In genomic region chr15:73908030-73908821, GRCh38 we compare ENCODE assay signal across 9 cellular contexts. TPM values are rescaled to one million over a fixed set of nuclear protein-coding genes. Genes with fewer than 3 reads are reported as not detected.
A peak's percentile ranks its signal among the peaks of the same experiment; 100 is the strongest.
DNase-seq lines count a peak whose midpoint lies in the region; ATAC-seq, FAIRE-seq and TF ChIP-seq lines count a peak whose summit lies in the region.
"Had no signal": no experiment of that assay in that cellular context is flagged by ENCODE, and none has a peak within 500 bp of the region (broad histone marks: within the 10 kb centered on the region; RNA-seq: fewer than 3 reads in every experiment).

No MANE protein-coding gene starts in this region.

- H4K20me1 ChIP-seq in SK-N-SH (ENCODE audit: insufficient read depth), result no peaks in the 10 kb centered on the region

- H3K27ac ChIP-seq in A673 (ENCODE audit: low read depth, low read length, poor library complexity, severe bottlenecking) (no peak overlapping the region), SK-N-SH (ENCODE audit: low read depth in 2 of 2, low read length in 1 of 2) (no peak overlapping the region)

- ATAC-seq in GM18505 (IDR thresholded peaks at IDR 0.05; ENCODE audit: unreplicated experiment), result peak; percentile 66

- FAIRE-seq in urothelium cell line (lab: Jason Lieb, UNC), result peak; percentile 44

- no peak overlapping the region for H3K4me3 ChIP-seq in A673 (ENCODE audit: low read depth, low read length, poor library complexity, severe bottlenecking)
- H3K4me3 ChIP-seq in SK-N-SH (ENCODE audit: low read depth in 2 of 2, low read length in 1 of 2), result no peak overlapping the region; a peak in 1 of 4 replicates

- no peaks in the 10 kb centered on the region for H3K9me2 ChIP-seq in SK-N-SH

- peak; percentile 78 for DNase-seq in A673 (ENCODE audit: low spot score)
- peak; percentile 49 for DNase-seq in LHCN-M2 (ENCODE audit: low read depth)
- peak; percentile 86 for DNase-seq in SK-N-SH
- DNase-seq in activated naive CD4-positive, alpha-beta T cell treated with Interleukin-2 at 50 U/mL for 16 hours, result peak; percentile 79
- peak; percentile 58 to 91 (median 83) for DNase-seq in head of caudate nucleus
- DNase-seq in posterior vena cava (ENCODE audit: low spot score), result peak; percentile 95
- DNase-seq in urothelium cell line (ENCODE audit: low spot score), result peak; percentile 65

- H3K9ac ChIP-seq in SK-N-SH, result no peak overlapping the region

- BruUV-seq in A673 (replicated peaks; lab: Mats Ljungman, UMichigan), result no TSS peak

- H3K9me3 ChIP-seq in A673 (ENCODE audit: low read depth, low read length, poor library complexity, severe bottlenecking), result no peaks in the 10 kb centered on the region
- H3K9me3 ChIP-seq in SK-N-SH, result no peaks in the 10 kb centered on the region

- H3K27me3 ChIP-seq in A673 (replicated peaks; ENCODE audit: insufficient read depth, low read depth, low read length, poor library complexity) (no peaks in the 10 kb centered on the region), SK-N-SH (ENCODE audit: insufficient read depth) (no peaks in the 10 kb centered on the region)

- intact Hi-C loops in A673 (cut with micrococcal nuclease; ENCODE audit: unreplicated experiment), result loop anchor here (2.0 to 5.0 kb wide), 2 partner anchors 33 to 601 kb away; no protein-coding TSS in a partner anchor
- intact Hi-C loops in head of caudate nucleus (cut with DNase I), result no loop called here
- intact Hi-C loops in posterior vena cava (cut with DNase I), result no loop called here

- no peak for TF ChIP-seq EP300 in SK-N-SH (IDR thresholded peaks at IDR 0.05; ENCODE audit: borderline replicate concordance in 1 of 2, low read depth in 1 of 2, low read length in 1 of 2)

- CTCF ChIA-PET in A673 (lab: Charles Lee) (interaction anchor here (0.6 to 0.8 kb wide), 2 partner anchors 34 to 1550 kb away, joined by 3 read pairs; no protein-coding TSS in a partner anchor), SK-N-SH (lab: Yijun Ruan, JAX) (interaction anchor here (0.6 to 13.4 kb wide), 44 partner anchors 9 to 348 kb away, joined by 3 to 148 read pairs (median 4); partner anchors contain the start of gene TBC1D21)

- peak; percentile 91 for TF ChIP-seq RAD21 in SK-N-SH (IDR thresholded peaks at IDR 0.05; ENCODE audit: low read length)

- WGBS in SK-N-SH (ENCODE audit: low lambda C conversion rate), result 17% methylated on average over 7 of the region's 7 CpGs

- H3K79me2 ChIP-seq in SK-N-SH (ENCODE audit: insufficient read depth), result no peaks in the 10 kb centered on the region; the same call in 1 of the 2 replicates

- no peaks in the 10 kb centered on the region for H3F3A ChIP-seq in SK-N-SH (replicated peaks; ENCODE audit: insufficient read depth)

- no peak for TF ChIP-seq POLR2A in GM18505 (IDR thresholded peaks at IDR 0.05; ENCODE audit: borderline replicate concordance, extremely low read depth, insufficient read depth, insufficient read length)

- no peak overlapping the region for H3K4me2 ChIP-seq in SK-N-SH

- TF ChIP-seq CTCF in A673 (conservative IDR thresholded peaks at IDR 0.05; ENCODE audit: low read depth, low read length), result peak; percentile 95
- peak; percentile 90 for TF ChIP-seq CTCF in SK-N-SH (IDR thresholded peaks at IDR 0.05)

- H2AFZ ChIP-seq in SK-N-SH (ENCODE audit: low read depth), result no peak overlapping the region

- H3K36me3 ChIP-seq in A673 (ENCODE audit: insufficient read depth, low read length, poor library complexity, severe bottlenecking) (no peaks in the 10 kb centered on the region), SK-N-SH (replicated peaks in 1 of 2; ENCODE audit: control insufficient read depth in 1 of 2, insufficient read depth in 2 of 2, low read length in 1 of 2) (no peaks in the 10 kb centered on the region)

- POLR2A ChIA-PET in A673 (lab: Charles Lee; ENCODE audit: low non-redundant PET) (no interaction called here), SK-N-SH (lab: Yijun Ruan, JAX) (no interaction called here)

- H3K4me1 ChIP-seq in A673 (ENCODE audit: insufficient read depth, low read length, poor library complexity, severe bottlenecking), result peaks cover 11% of the 10 kb centered on the region
- H3K4me1 ChIP-seq in SK-N-SH (ENCODE audit: control insufficient read depth in 1 of 2, insufficient read depth in 2 of 2, low read depth in 1 of 2, low read length in 1 of 2), result peaks cover 0 to 2% of the 10 kb centered on the region in 2 experiments; a peak in 1 of 4 replicates

TF ChIP-seq in SK-N-SH, 30 proteins besides CTCF, POLR2A, EP300 and RAD21:
- TF ChIP-seq CHD2 (IDR thresholded peaks at IDR 0.05; ENCODE audit: low read length, partially characterized antibody) (peak; percentile 19), MXI1 (IDR thresholded peaks at IDR 0.05; ENCODE audit: low read depth, low read length) (peak; percentile 41; the same call in 1 of the 2 replicates), MEF2A (IDR thresholded peaks at IDR 0.05; ENCODE audit: borderline replicate concordance, low read depth) (no peak), SMC3 (IDR thresholded peaks at IDR 0.05; ENCODE audit: low read depth, low read length) (peak; percentile 94)

RNA-seq across cellular contexts. Expression of gene LOXL1, which starts 18.0 kb away (rescaled TPM):
- total RNA-seq in A673 (2021) (117 and 128 TPM in 2 replicates), LHCN-M2 (2014; rRNA removed) (503 and 596 TPM in 2 replicates), posterior vena cava (100 to 1,000 TPM in 1 of 2 donors, 10 to 100 TPM in 1; 94.6 to 110 TPM)
- polyA plus RNA-seq in LHCN-M2 (2012), result 384 TPM
- polyA plus RNA-seq in SK-N-SH (2012; rRNA removed), result 37.5 and 50.3 TPM in 2 replicates
- 36.5 and 50.1 TPM in 2 replicates for polyA plus RNA-seq in SK-N-SH (2012; cell fraction: cytosol; rRNA removed)
- 52.4 and 60.2 TPM in 2 replicates for polyA plus RNA-seq in SK-N-SH (2012; cell fraction: nucleus; rRNA removed)

RNA-seq across cellular contexts. Expression of gene TBC1D21, which starts 34.9 kb away (rescaled TPM):
- not detected in 2 replicates for total RNA-seq in A673 (2021)
- not detected in 2 replicates for total RNA-seq in LHCN-M2 (2014; rRNA removed)
- polyA plus RNA-seq in LHCN-M2 (2012), result not detected
- not detected in 2 replicates for polyA plus RNA-seq in SK-N-SH (2012; rRNA removed)
- polyA plus RNA-seq in SK-N-SH (2012; cell fraction: cytosol; rRNA removed), result not detected in 2 replicates
- polyA plus RNA-seq in SK-N-SH (2012; cell fraction: nucleus; rRNA removed), result not detected in 2 replicates
- not detected for total RNA-seq in posterior vena cava
- total RNA-seq: skeletal muscle tissue had no signal
